ENCODE assay signal across 22 cellular contexts in the genomic region with DNA sequence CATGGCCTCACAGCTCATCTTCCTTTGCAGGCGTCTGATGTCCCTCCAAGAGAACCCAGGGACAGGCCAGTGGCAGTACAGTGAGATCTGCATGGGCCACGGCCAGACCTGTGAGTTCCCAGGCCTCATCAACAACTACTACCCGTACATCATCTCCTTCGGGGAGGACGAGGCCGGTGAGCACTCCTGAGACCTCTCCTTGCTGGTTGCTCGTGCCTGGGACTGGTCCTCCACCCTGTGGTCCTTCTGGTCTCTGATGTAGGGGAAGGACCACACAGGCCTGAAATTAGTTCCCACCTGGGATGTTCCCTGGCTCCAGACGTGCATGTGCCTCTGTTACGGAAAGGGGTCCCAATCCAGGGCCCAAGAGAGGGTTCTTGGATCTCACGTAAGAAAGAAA. TPM values are rescaled to one million over a fixed set of nuclear protein-coding genes. Genes with fewer than 3 reads are reported as not detected.
"Had no signal": no experiment of that assay in that cellular context is flagged by ENCODE, and none has a peak within 500 bp of the region (broad histone marks: within the 10 kb centered on the region; RNA-seq: fewer than 3 reads in every experiment).

No MANE protein-coding gene starts in this region.

- H3K4me3 ChIP-seq: colonic mucosa, lung, psoas muscle, skin epidermis, upper lobe of right lung, vagina had no signal

- H3K4me1 ChIP-seq: colonic mucosa, foreskin keratinocyte, psoas muscle, upper lobe of right lung had no signal

- ATAC-seq: foreskin keratinocyte; left colon; left ventricle myocardium superior; naive thymus-derived CD4-positive, alpha-beta T cell; psoas muscle; sciatic nerve; upper lobe of right lung had no signal

- FAIRE-seq: endothelial cell of umbilical vein had no signal

- DNase-seq: cerebellar nuclear complex; colonic mucosa; dermis blood vessel endothelial cell; erythroblast; foreskin keratinocyte; left colon; left ventricle myocardium superior; mesenchymal stem cell; naive thymus-derived CD4-positive, alpha-beta T cell; occipital lobe; retina; stimulated activated CD4-positive, alpha-beta T cell treated with anti-CD3 and anti-CD28 coated beads, Interleukin-12 subunit alpha, Interleukin-12 subunit beta, amount 100 ng/mL, for 4 hours; stimulated activated naive CD4-positive, alpha-beta T cell; upper lobe of right lung had no signal

- H3K9me3 ChIP-seq: colonic mucosa, psoas muscle, upper lobe of right lung, vagina had no signal

- H3K27ac ChIP-seq: colonic mucosa, foreskin keratinocyte, psoas muscle, skin epidermis, upper lobe of right lung, vagina had no signal

- H3K27me3 ChIP-seq: vagina had no signal

- H3K36me3 ChIP-seq: colonic mucosa, upper lobe of right lung, vagina had no signal

RNA-seq across cellular contexts. Expression of a gene that starts 17.9 kb away (rescaled TPM):
- total RNA-seq: mononuclear cell had no signal
- polyA plus RNA-seq: naive thymus-derived CD4-positive, alpha-beta T cell had no signal

RNA-seq across cellular contexts. Expression of a gene that starts 21.3 kb away (rescaled TPM):
- total RNA-seq: kidney epithelial cell had no signal
